In the genomic region with DNA sequence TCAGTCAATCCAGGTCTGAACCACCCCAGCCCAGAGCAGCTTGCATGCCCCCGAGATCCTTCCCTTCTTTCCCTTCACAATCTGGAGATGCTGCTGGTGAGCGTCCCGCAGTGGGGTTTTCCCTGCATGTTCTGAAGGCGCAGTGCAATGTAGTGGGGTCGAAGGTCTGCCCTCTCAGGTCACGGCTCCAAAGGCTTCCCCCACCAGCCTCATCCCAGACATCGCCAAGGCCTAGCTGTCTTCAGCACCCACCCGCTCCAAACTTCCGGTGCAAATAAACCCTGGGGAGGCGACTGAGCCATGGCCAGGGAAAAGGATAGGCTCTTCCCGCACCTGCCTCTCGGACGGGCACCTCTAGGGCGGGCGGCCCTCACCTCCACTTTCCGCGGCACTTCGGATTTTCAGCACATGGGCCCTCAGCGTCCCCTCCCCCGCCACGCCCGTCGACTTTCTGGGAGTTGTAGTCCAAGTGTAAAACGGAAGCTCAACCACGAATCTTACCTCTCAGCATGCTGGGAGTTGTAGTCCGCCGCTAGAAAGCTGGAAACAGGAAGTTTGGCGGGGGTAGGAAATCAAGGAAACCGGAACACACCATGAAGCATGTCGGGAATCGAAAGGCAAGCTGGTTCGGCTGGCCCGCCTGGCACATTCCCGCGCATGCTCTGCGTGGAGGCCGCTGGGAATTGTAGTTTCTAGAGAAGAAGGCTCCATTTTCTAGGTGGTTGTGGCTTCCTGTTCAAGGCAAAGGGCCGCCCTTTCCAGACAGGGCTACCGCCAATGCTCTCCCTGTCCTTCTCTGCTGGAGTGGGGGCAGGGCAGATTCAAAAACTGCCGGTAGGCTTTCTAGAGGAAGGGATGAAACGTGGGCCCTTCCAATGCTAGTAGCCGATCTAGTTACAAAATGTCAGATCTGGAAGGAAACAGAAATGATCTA, we compare ENCODE assay signal across 8 cellular contexts. TPM values are rescaled to one million over a fixed set of nuclear protein-coding genes. Genes with fewer than 3 reads are reported as not detected.
DNase-seq lines count a peak whose midpoint lies in the region; ATAC-seq and TF ChIP-seq lines count a peak whose summit lies in the region.

TSS of gene MRPL24 (minus strand) at position 410 of the 934 bp plus-strand sequence. CDS start 2,384 bp downstream, outside the sequence.

- H3K4me3 ChIP-seq in HUES64 (ENCODE audit: low read length): peak within 1 kb of the TSS; percentile 83
- peak within 1 kb of the TSS; percentile 80 for H3K4me3 ChIP-seq in OCI-LY1 (ENCODE audit: low read depth, low read length, poor library complexity, severe bottlenecking)

- no peaks in the 10 kb centered on the region for H3K9me3 Mint-ChIP-seq in Calu3 (ENCODE audit: low read depth, unreplicated experiment)

- CTCF ChIA-PET in Calu3 (lab: Charles Lee): interaction anchor here (0.6 to 1.9 kb wide), 11 partner anchors 9 to 187 kb away, joined by 3 to 13 read pairs (median 4); partner anchors contain the start of genes HDGF, ISG20L2, METTL25B and PRCC

- H3K27ac ChIP-seq in HUES64 (ENCODE audit: low read depth, low read length) (peak within 1 kb of the TSS; percentile 83), OCI-LY1 (ENCODE audit: low read depth, low read length, poor library complexity, severe bottlenecking) (peak within 1 kb of the TSS; percentile 82)

- in situ Hi-C loops in endometrial microvascular endothelial cells (cut with HindIII; ENCODE audit: inconsistent ontology term, low pct_unique_long_range_greater_than_20kb, low sequenced_read_pairs): no loop called here

- peak within 1 kb of the TSS; percentile 82 for H3K9ac ChIP-seq in HUES64 (ENCODE audit: low read depth, low read length)
- peak within 1 kb of the TSS; percentile 92 for H3K9ac ChIP-seq in OCI-LY1 (ENCODE audit: low read length)

- peaks cover 47% of the 10 kb centered on the region for H3K4me1 Mint-ChIP-seq in Calu3 (ENCODE audit: low read depth, unreplicated experiment)

- peak; percentile 97 for DNase-seq in Calu3
- DNase-seq in activated CD8-positive, alpha-beta memory T cell treated with anti-CD3 and anti-CD28 coated beads, Interleukin-2, amount 50 U/mL, for 4 hours: peak; percentile 95
- peak; percentile 98 for DNase-seq in mesenteric fat pad (ENCODE audit: low spot score)
- DNase-seq in stimulated activated CD8-positive, alpha-beta memory T cell treated with anti-CD3 and anti-CD28 coated beads, Interleukin-15, amount 100 ng/mL, for 24 hours (ENCODE audit: low read depth): peak; percentile 81

- peaks cover 85% of the 10 kb centered on the region for H3K36me3 Mint-ChIP-seq in Calu3 (ENCODE audit: insufficient read depth, unreplicated experiment)

- no peak for TF ChIP-seq CTCF in Calu3 (IDR thresholded peaks at IDR 0.05; ENCODE audit: unreplicated experiment)
- no peak for TF ChIP-seq CTCF in OCI-LY1 (IDR thresholded peaks at IDR 0.05; ENCODE audit: low read length)

- no peaks in the 10 kb centered on the region for H3K9me2 ChIP-seq in OCI-LY1 (ENCODE audit: low read depth, low read length)

- H3K27ac Mint-ChIP-seq in Calu3 (ENCODE audit: unreplicated experiment): peak within 1 kb of the TSS; percentile 74

- WGBS in HUES64: 1% methylated on average over 41 of the region's 42 CpGs

- H3K4me3 Mint-ChIP-seq in Calu3 (ENCODE audit: low read depth, unreplicated experiment): peak within 1 kb of the TSS; percentile 96

- H3K27me3 ChIP-seq in HUES64 (ENCODE audit: insufficient read depth, low read length): no peaks in the 10 kb centered on the region
- H3K27me3 ChIP-seq in OCI-LY1 (ENCODE audit: insufficient read depth, low read length): no peaks in the 10 kb centered on the region

- TSS peak; percentile 5 for BruUV-seq in Calu3 (replicated peaks; lab: Mats Ljungman, UMichigan)

- H3K27me3 Mint-ChIP-seq in Calu3 (ENCODE audit: unreplicated experiment): no peaks in the 10 kb centered on the region

- ATAC-seq in GM21447 (IDR thresholded peaks at IDR 0.05; ENCODE audit: unreplicated experiment): peak; percentile 82

- H3K4me2 ChIP-seq in OCI-LY1 (ENCODE audit: low read length): peak within 1 kb of the TSS; percentile 85

- peaks cover 10% of the 10 kb centered on the region for H3K79me2 ChIP-seq in OCI-LY1 (ENCODE audit: insufficient read depth, low read length)

- no peaks in the 10 kb centered on the region for H4K20me1 ChIP-seq in OCI-LY1 (ENCODE audit: insufficient read depth, low read length)

- intact Hi-C loops in Calu3 (cut with micrococcal nuclease; ENCODE audit: unreplicated experiment): loop anchor here (1.0 kb wide), 1 partner anchor 26 kb away; the partner anchor contains the start of gene PRCC

- H2AFZ ChIP-seq in OCI-LY1 (ENCODE audit: low read length): no peak within 1 kb of the TSS

- 0 out of 2 replicates have a peak, but pooled peaks cover 9% of the 10 kb centered on the region for H3F3A ChIP-seq in OCI-LY1 (ENCODE audit: insufficient read depth, low read length)

- peaks cover 63% of the 10 kb centered on the region for H3K36me3 ChIP-seq in HUES64 (ENCODE audit: insufficient read depth, low read length)
- H3K36me3 ChIP-seq in OCI-LY1 (ENCODE audit: insufficient read depth, low read length): peaks cover 85% of the 10 kb centered on the region

- H3K4me1 ChIP-seq in HUES64 (ENCODE audit: insufficient read depth, low read length): peaks cover 26% of the 10 kb centered on the region
- peaks cover 21% of the 10 kb centered on the region for H3K4me1 ChIP-seq in OCI-LY1 (ENCODE audit: insufficient read depth, low read length, severe bottlenecking)

- H3K9me3 ChIP-seq in HUES64 (ENCODE audit: insufficient read depth, low read depth, low read length) (no peaks in the 10 kb centered on the region), OCI-LY1 (ENCODE audit: low read length) (no peaks in the 10 kb centered on the region)

RNA-seq across cellular contexts. Expression of gene MRPL24, which starts in this region (rescaled TPM):
- total RNA-seq in Calu3 (2022) (130 and 138 TPM in 2 replicates), endometrial microvascular endothelial cells (ENCODE audit: inconsistent ontology term) (87.7 TPM), mesenteric fat pad (89.6 TPM)
- 28.7 TPM for polyA plus RNA-seq in HUES64 (2013, experiment 1 of 2)
- polyA plus RNA-seq in HUES64 (2013, experiment 2 of 2): 31.2 TPM

Comparison
In these comparisons a context has a peak if more than half of its experiments do, and no peak if none do; other contexts are left out.
1. Peak in every context shown above with its lines: DNase-seq, ATAC-seq, H3K4me3 ChIP-seq and H3K27ac ChIP-seq.